In genomic region chr9:96441798-96442445, GRCh38 we compare ENCODE assay signal across 8 cellular contexts. TPM values are rescaled to one million over a fixed set of nuclear protein-coding genes. Genes with fewer than 3 reads are reported as not detected.
DNase-seq lines count a peak whose midpoint lies in the region; ATAC-seq and TF ChIP-seq lines count a peak whose summit lies in the region.

No MANE protein-coding gene starts in this region.

- ATAC-seq in HG02981 (IDR thresholded peaks at IDR 0.05; ENCODE audit: unreplicated experiment) (no peak), HG03565 (IDR thresholded peaks at IDR 0.05; ENCODE audit: unreplicated experiment) (no peak), GM18505 (IDR thresholded peaks at IDR 0.05; ENCODE audit: unreplicated experiment) (no peak)

- TF ChIP-seq POLR2A in GM18505 (IDR thresholded peaks at IDR 0.05; ENCODE audit: borderline replicate concordance, extremely low read depth, insufficient read depth, insufficient read length), result no peak

- no peaks in the 10 kb centered on the region for H3K4me1 Mint-ChIP-seq in progenitor cell of endocrine pancreas (ENCODE audit: low read depth)

- H3K36me3 Mint-ChIP-seq in progenitor cell of endocrine pancreas (ENCODE audit: insufficient read depth), result no peaks in the 10 kb centered on the region

- no peaks in the 10 kb centered on the region for H3K9me3 Mint-ChIP-seq in progenitor cell of endocrine pancreas (ENCODE audit: low read depth)

- no peak overlapping the region for H3K4me3 ChIP-seq in cardiac fibroblast (replicated peaks in 1 of 2; ENCODE audit: low read depth in 2 of 2, low read length in 2 of 2)

- peak; percentile 29 for DNase-seq in activated CD4-positive, alpha-beta T cell treated with anti-CD3 and anti-CD28 coated beads for 48 hours
- no peak for DNase-seq in activated CD4-positive, alpha-beta T cell treated with anti-CD3 and anti-CD28 coated beads, Interleukin-2, amount 50 U/mL, for 1 hour
- peak; percentile 62 for DNase-seq in NCI-H2029 (lab: John Stamatoyannopoulos, UW)
- DNase-seq in cardiac fibroblast (ENCODE audit: low read depth in 2 of 2), result peak; percentile 45 to 53
- no peak for DNase-seq in progenitor cell of endocrine pancreas (ENCODE audit: low spot score, unreplicated experiment)

- TF ChIP-seq CTCF in cardiac fibroblast (IDR thresholded peaks at IDR 0.05; ENCODE audit: low read depth, low read length) (peak; percentile 35), progenitor cell of endocrine pancreas (IDR thresholded peaks at IDR 0.05; ENCODE audit: unreplicated experiment) (peak; percentile 24)

- no peak overlapping the region for H3K27ac Mint-ChIP-seq in progenitor cell of endocrine pancreas

- no peak overlapping the region for H3K4me3 Mint-ChIP-seq in progenitor cell of endocrine pancreas (ENCODE audit: low read depth)

- peaks cover 4% of the 10 kb centered on the region for H3K27me3 Mint-ChIP-seq in progenitor cell of endocrine pancreas

RNA-seq across cellular contexts. Expression of gene HABP4, which starts 8.0 kb away (rescaled TPM):
- 15.5 and 17.7 TPM in 2 replicates for total RNA-seq in progenitor cell of endocrine pancreas

RNA-seq across cellular contexts. Expression of gene ZNF367, which starts 23.8 kb away (rescaled TPM):
- 5.3 and 5.7 TPM in 2 replicates for total RNA-seq in progenitor cell of endocrine pancreas

RNA-seq across cellular contexts. Expression of gene SLC35D2, which starts 58.4 kb away (rescaled TPM):
- 52.6 and 60.9 TPM in 2 replicates for total RNA-seq in progenitor cell of endocrine pancreas

Comparison
In these comparisons a context has a peak if more than half of its experiments do, and no peak if none do; other contexts are left out.
1. DNase-seq: peak in activated CD4-positive, alpha-beta T cell treated with anti-CD3 and anti-CD28 coated beads for 48 hours (single experiment), NCI-H2029 (single experiment) and cardiac fibroblast (2 of 2); none in activated CD4-positive, alpha-beta T cell treated with anti-CD3 and anti-CD28 coated beads, Interleukin-2, amount 50 U/mL, for 1 hour (single experiment) and progenitor cell of endocrine pancreas (single experiment).